7 cellular contexts compared by ENCODE assay signal in the genomic region with DNA sequence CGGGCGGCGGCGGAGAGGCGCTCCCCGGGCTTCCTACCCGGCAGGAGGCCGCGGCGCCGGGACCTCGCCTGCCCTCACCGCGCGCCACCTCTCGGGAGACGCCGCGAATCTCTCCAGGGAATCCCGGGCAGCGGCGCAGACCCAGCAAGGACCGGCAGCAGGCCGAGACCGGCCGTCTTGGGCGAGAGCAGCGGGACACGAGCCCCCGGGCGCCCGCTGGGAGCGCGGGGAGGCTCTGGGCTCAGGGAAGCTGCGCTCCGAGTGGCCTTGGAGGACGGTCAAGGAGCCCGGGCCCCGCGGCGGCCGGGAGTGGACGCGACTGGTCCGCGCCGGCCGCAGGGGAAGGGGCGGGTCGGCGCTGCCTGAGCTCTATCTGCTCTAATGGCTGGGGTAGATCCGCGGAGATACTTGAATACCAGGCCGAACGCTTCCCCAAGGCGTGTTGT. TPM values are rescaled to one million over a fixed set of nuclear protein-coding genes. Genes with fewer than 3 reads are reported as not detected.
DNase-seq lines count a peak whose midpoint lies in the region; ATAC-seq and TF ChIP-seq lines count a peak whose summit lies in the region.

No MANE protein-coding gene starts in this region.

- H3K9ac ChIP-seq in smooth muscle cell (ENCODE audit: low read depth) = no peak overlapping the region

- intact Hi-C loops in activated CD4-positive, alpha-beta memory T cell treated with anti-CD3 and anti-CD28 coated beads for 36 hours (cut with micrococcal nuclease) = loop anchor here (2.0 to 10.0 kb wide), 3 partner anchors 26 to 580 kb away; no protein-coding TSS in a partner anchor

- peaks cover 59% of the 10 kb centered on the region for H3K27me3 ChIP-seq in iPS DF 6.9 (ENCODE audit: control insufficient read depth, insufficient read depth, low read length)
- H3K27me3 ChIP-seq in smooth muscle cell (ENCODE audit: low read depth) = peaks cover 82% of the 10 kb centered on the region

- peaks cover 60% of the 10 kb centered on the region for H3K27me3 Mint-ChIP-seq in activated CD4-positive, alpha-beta memory T cell treated with anti-CD3 and anti-CD28 coated beads for 36 hours

- DNase-seq in activated CD4-positive, alpha-beta memory T cell treated with anti-CD3 and anti-CD28 coated beads for 36 hours = no peak
- no peak for DNase-seq in iPS DF 6.9 (ENCODE audit: low read depth, low spot score)
- no peak for DNase-seq in smooth muscle cell (lab: John Stamatoyannopoulos, UW; ENCODE audit: unreplicated experiment)
- no peak for DNase-seq in stimulated activated CD8-positive, alpha-beta memory T cell treated with anti-CD3 and anti-CD28 coated beads, Interleukin-4, amount 100 ng/mL, for 48 hours

- H3K36me3 ChIP-seq in iPS DF 6.9 (ENCODE audit: control insufficient read depth, insufficient read depth, low read length) (no peaks in the 10 kb centered on the region), smooth muscle cell (ENCODE audit: low read depth) (no peaks in the 10 kb centered on the region)

- WGBS in iPS DF 6.9 (ENCODE audit: insufficient coverage, insufficient read length) = no CpG with 5 or more reads among the region's 56 CpGs
- 2% methylated on average over 52 of the region's 56 CpGs for WGBS in smooth muscle cell (ENCODE audit: low lambda C conversion rate)

- peaks cover 10% of the 10 kb centered on the region for H3K4me1 Mint-ChIP-seq in activated CD4-positive, alpha-beta memory T cell treated with anti-CD3 and anti-CD28 coated beads for 36 hours (ENCODE audit: low read depth)

- no peak for TF ChIP-seq CTCF in smooth muscle cell (IDR thresholded peaks at IDR 0.05; ENCODE audit: borderline replicate concordance, insufficient read depth, poor library complexity, severe bottlenecking)

- no peaks in the 10 kb centered on the region for H3K36me3 Mint-ChIP-seq in activated CD4-positive, alpha-beta memory T cell treated with anti-CD3 and anti-CD28 coated beads for 36 hours

- no peaks in the 10 kb centered on the region for H4K20me1 ChIP-seq in smooth muscle cell (ENCODE audit: low read depth)

- ATAC-seq in GM18505 (IDR thresholded peaks at IDR 0.05; ENCODE audit: unreplicated experiment) (peak; percentile 32), HG02642 (IDR thresholded peaks at IDR 0.05; ENCODE audit: poor library complexity, unreplicated experiment) (peak; percentile 42), HG02870 (IDR thresholded peaks at IDR 0.05; ENCODE audit: unreplicated experiment) (no peak)

- H3K9me3 Mint-ChIP-seq in activated CD4-positive, alpha-beta memory T cell treated with anti-CD3 and anti-CD28 coated beads for 36 hours = peaks cover 4% of the 10 kb centered on the region

- H3K4me3 ChIP-seq in iPS DF 6.9 (ENCODE audit: low read length) (peak overlapping the region; percentile 13; the same call in 1 of the 2 replicates), smooth muscle cell (peak overlapping the region; percentile 58)

- no peak for TF ChIP-seq POLR2A in GM18505 (IDR thresholded peaks at IDR 0.05; ENCODE audit: borderline replicate concordance, extremely low read depth, insufficient read depth, insufficient read length)

- no peaks in the 10 kb centered on the region for H3K79me2 ChIP-seq in smooth muscle cell (ENCODE audit: low read depth)

- H3K4me2 ChIP-seq in smooth muscle cell = peak overlapping the region; percentile 94

- peak overlapping the region; percentile 58 for H3K4me3 Mint-ChIP-seq in activated CD4-positive, alpha-beta memory T cell treated with anti-CD3 and anti-CD28 coated beads for 36 hours

- CTCF ChIA-PET in activated CD4-positive, alpha-beta memory T cell treated with anti-CD3 and anti-CD28 coated beads for 36 hours (lab: Charles Lee) = interaction anchor here (0.6 to 6.8 kb wide), 26 partner anchors 9 to 592 kb away, joined by 3 to 152 read pairs (median 5); a partner anchor contains a TSS

- H3F3A ChIP-seq in smooth muscle cell (ENCODE audit: low read depth) = no peaks in the 10 kb centered on the region

- POLR2A ChIA-PET in activated CD4-positive, alpha-beta memory T cell treated with anti-CD3 and anti-CD28 coated beads for 36 hours (lab: Charles Lee) = no interaction called here

- no peaks in the 10 kb centered on the region for H3K9me3 ChIP-seq in iPS DF 6.9 (ENCODE audit: control insufficient read depth, insufficient read depth, low read length)
- no peaks in the 10 kb centered on the region for H3K9me3 ChIP-seq in smooth muscle cell (replicated peaks; ENCODE audit: low read depth)

- no peak overlapping the region for H3K27ac Mint-ChIP-seq in activated CD4-positive, alpha-beta memory T cell treated with anti-CD3 and anti-CD28 coated beads for 36 hours

- H3K27ac ChIP-seq in iPS DF 6.9 (ENCODE audit: low read length) = no peak overlapping the region
- H3K27ac ChIP-seq in smooth muscle cell (ENCODE audit: low read depth) = no peak overlapping the region

- H3K4me1 ChIP-seq in iPS DF 6.9 (ENCODE audit: control insufficient read depth, insufficient read depth, low read length) = no peaks in the 10 kb centered on the region
- no peaks in the 10 kb centered on the region for H3K4me1 ChIP-seq in smooth muscle cell (ENCODE audit: low read depth)

- peak overlapping the region; percentile 99 for H2AFZ ChIP-seq in smooth muscle cell (ENCODE audit: low read depth)

RNA-seq across cellular contexts. Expression of a gene that starts 14.7 kb away (rescaled TPM):
- not detected for total RNA-seq in activated CD4-positive, alpha-beta memory T cell treated with anti-CD3 and anti-CD28 coated beads for 36 hours
- 0.04 and 0.18 TPM in 2 replicates for total RNA-seq in smooth muscle cell
- 0.31 and 0.45 TPM in 2 replicates for polyA plus RNA-seq in smooth muscle cell

RNA-seq across cellular contexts. Expression of a gene that starts 34.1 kb away (rescaled TPM):
- not detected for total RNA-seq in activated CD4-positive, alpha-beta memory T cell treated with anti-CD3 and anti-CD28 coated beads for 36 hours
- total RNA-seq in smooth muscle cell = not detected in 2 replicates
- polyA plus RNA-seq in smooth muscle cell = not detected in 2 replicates

RNA-seq across cellular contexts. Expression of a gene that starts 34.6 kb away (rescaled TPM):
- not detected for total RNA-seq in activated CD4-positive, alpha-beta memory T cell treated with anti-CD3 and anti-CD28 coated beads for 36 hours
- not detected in 2 replicates for total RNA-seq in smooth muscle cell
- not detected in 2 replicates for polyA plus RNA-seq in smooth muscle cell
